ENCODE assay signal across 11 cellular contexts in the genomic region with DNA sequence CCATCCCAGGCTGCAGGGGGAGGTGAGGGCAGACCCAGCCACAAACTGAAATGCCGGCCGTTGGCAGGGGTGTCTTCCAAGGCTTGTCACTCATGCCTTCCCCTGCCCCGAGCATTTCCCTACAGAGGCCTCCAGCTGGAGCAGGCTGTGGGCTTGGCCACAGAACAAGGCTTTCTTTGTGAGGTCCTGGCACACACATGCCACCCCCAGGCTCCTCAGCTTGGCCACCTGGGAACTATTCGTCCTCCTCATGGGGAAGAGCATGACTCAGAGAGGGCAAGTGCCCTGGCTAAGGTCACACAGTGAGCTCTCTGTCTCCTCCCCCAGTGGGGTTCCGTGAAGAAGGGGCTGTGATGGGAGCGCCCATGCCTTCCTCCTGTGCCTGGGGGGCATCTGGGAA. TPM values are rescaled to one million over a fixed set of nuclear protein-coding genes. Genes with fewer than 3 reads are reported as not detected.
DNase-seq lines count a peak whose midpoint lies in the region; ATAC-seq and TF ChIP-seq lines count a peak whose summit lies in the region.
"Had no signal": no experiment of that assay in that cellular context is flagged by ENCODE, and none has a peak within 500 bp of the region (broad histone marks: within the 10 kb centered on the region; RNA-seq: fewer than 3 reads in every experiment).

No MANE protein-coding gene starts in this region.

- no peaks in the 10 kb centered on the region for H3K36me3 ChIP-seq in PC-3 (ENCODE audit: low read depth, low read length)

- H2AFZ ChIP-seq in PC-3 (ENCODE audit: low read length), result 0 out of 2 replicates have a peak overlapping the region, but pooled peaks have one; percentile 5

- H3K4me1 Mint-ChIP-seq in stimulated activated naive B cell treated with anti-CD40 and anti-IgM and Interleukin-4, amounts not matched to agents 10 μg/mL and 1 μg/mL and 100 μg/mL, for 72 hours, result peaks cover 37 to 63% of the 10 kb centered on the region in 2 donors
- peaks cover 17% of the 10 kb centered on the region for H3K4me1 Mint-ChIP-seq in activated naive CD4-positive, alpha-beta T cell treated with anti-CD3 and anti-CD28 coated beads for 36 hours (ENCODE audit: low read depth)

- no peak overlapping the region for H3K27ac Mint-ChIP-seq in stimulated activated naive B cell treated with anti-CD40 and anti-IgM and Interleukin-4, amounts not matched to agents 10 μg/mL and 1 μg/mL and 100 μg/mL, for 72 hours
- no peak overlapping the region for H3K27ac Mint-ChIP-seq in activated naive CD4-positive, alpha-beta T cell treated with anti-CD3 and anti-CD28 coated beads for 36 hours

- BruUV-seq in PC-3 (replicated peaks; lab: Mats Ljungman, UMichigan), result no TSS peak

- POLR2A ChIA-PET in PC-3 (lab: Charles Lee; ENCODE audit: unreplicated experiment), result interaction anchor here (0.6 kb wide), 1 partner anchor 36 kb away, joined by 4 read pairs; no protein-coding TSS in a partner anchor

- H3K79me2 ChIP-seq in PC-3 (ENCODE audit: low read length), result no peaks in the 10 kb centered on the region

- H3K36me3 Mint-ChIP-seq in stimulated activated naive B cell treated with anti-CD40 and anti-IgM and Interleukin-4, amounts not matched to agents 10 μg/mL and 1 μg/mL and 100 μg/mL, for 72 hours, result peaks cover 1 to 3% of the 10 kb centered on the region in 2 donors
- H3K36me3 Mint-ChIP-seq in activated naive CD4-positive, alpha-beta T cell treated with anti-CD3 and anti-CD28 coated beads for 36 hours (ENCODE audit: low read depth), result no peaks in the 10 kb centered on the region

- H3K4me3 ChIP-seq in PC-3 (ENCODE audit: low read length), result no peak overlapping the region
- H3K4me3 ChIP-seq: coronary artery had no signal

- peak overlapping the region; percentile 69 for H3K4me2 ChIP-seq in PC-3 (ENCODE audit: low read length)

- H3K4me3 Mint-ChIP-seq in stimulated activated naive B cell treated with anti-CD40 and anti-IgM and Interleukin-4, amounts not matched to agents 10 μg/mL and 1 μg/mL and 100 μg/mL, for 72 hours, result no peak overlapping the region
- H3K4me3 Mint-ChIP-seq in activated naive CD4-positive, alpha-beta T cell treated with anti-CD3 and anti-CD28 coated beads for 36 hours, result no peak overlapping the region

- no peaks in the 10 kb centered on the region for H3K9me2 ChIP-seq in PC-3 (replicated peaks; ENCODE audit: low read length)

- intact Hi-C loops in PC-3 (cut with micrococcal nuclease), result no loop called here
- intact Hi-C loops in activated naive CD4-positive, alpha-beta T cell treated with anti-CD3 and anti-CD28 coated beads for 36 hours (cut with micrococcal nuclease), result no loop called here

- H3F3A ChIP-seq in PC-3 (ENCODE audit: low read length, unreplicated experiment), result no peaks in the 10 kb centered on the region

- no peaks in the 10 kb centered on the region for H4K20me1 ChIP-seq in PC-3 (ENCODE audit: low read length)

- peak; percentile 64 for ATAC-seq in PC-3
- ATAC-seq in stimulated activated naive B cell treated with anti-CD40 and anti-IgM and Interleukin-4, amounts not matched to agents 10 μg/mL and 1 μg/mL and 100 μg/mL, for 72 hours (replicated peaks), result no peak

- CTCF ChIA-PET in PC-3 (lab: Charles Lee), result no interaction called here
- CTCF ChIA-PET in activated naive CD4-positive, alpha-beta T cell treated with anti-CD3 and anti-CD28 coated beads for 36 hours (lab: Charles Lee), result interaction anchor here (0.5 to 15.0 kb wide), 6 partner anchors 10 to 241 kb away, joined by 3 to 185 read pairs (median 5); no protein-coding TSS in a partner anchor

- peak overlapping the region; percentile 76 for H3K9ac ChIP-seq in PC-3 (ENCODE audit: low read length)

- no peaks in the 10 kb centered on the region for H3K9me3 ChIP-seq in PC-3 (ENCODE audit: low read length)

- no peak for TF ChIP-seq CTCF in PC-3 (conservative IDR thresholded peaks at IDR 0.05; ENCODE audit: low read depth, low read length)

- H3K27me3 Mint-ChIP-seq in stimulated activated naive B cell treated with anti-CD40 and anti-IgM and Interleukin-4, amounts not matched to agents 10 μg/mL and 1 μg/mL and 100 μg/mL, for 72 hours, result no peaks in the 10 kb centered on the region
- no peaks in the 10 kb centered on the region for H3K27me3 Mint-ChIP-seq in activated naive CD4-positive, alpha-beta T cell treated with anti-CD3 and anti-CD28 coated beads for 36 hours (ENCODE audit: low read depth)

- H3K9me3 Mint-ChIP-seq in stimulated activated naive B cell treated with anti-CD40 and anti-IgM and Interleukin-4, amounts not matched to agents 10 μg/mL and 1 μg/mL and 100 μg/mL, for 72 hours, result no peaks in the 10 kb centered on the region
- H3K9me3 Mint-ChIP-seq in activated naive CD4-positive, alpha-beta T cell treated with anti-CD3 and anti-CD28 coated beads for 36 hours, result no peaks in the 10 kb centered on the region

- peak overlapping the region; percentile 98 for H3K27ac ChIP-seq in PC-3 (ENCODE audit: low read length)
- peak overlapping the region; percentile 94 for H3K27ac ChIP-seq in epithelial cell of prostate

- DNase-seq in C1 segment of cervical spinal cord (lab: John Stamatoyannopoulos, UW), result peak in 12 of 14 donors; percentile 25 to 89 (median 65)
- peak; percentile 96 for DNase-seq in PC-3
- DNase-seq in epithelial cell of prostate (ENCODE audit: low read depth, low spot score), result peak; percentile 57
- DNase-seq in occipital lobe (lab: John Stamatoyannopoulos, UW), result peak; percentile 74
- DNase-seq in T-helper 2 cell, result no peak
- no peak for DNase-seq in ureter (ENCODE audit: low spot score)
- no peak for DNase-seq in stimulated activated naive B cell treated with anti-CD40 and anti-IgM and Interleukin-4, amounts not matched to agents 10 μg/mL and 1 μg/mL and 100 μg/mL, for 72 hours
- DNase-seq in activated naive CD4-positive, alpha-beta T cell treated with anti-CD3 and anti-CD28 coated beads for 36 hours, result no peak
- DNase-seq: activated CD8-positive, alpha-beta memory T cell treated with anti-CD3 and anti-CD28 coated beads for 24 hours; stimulated activated CD4-positive, alpha-beta T cell treated with anti-CD3 and anti-CD28 coated beads, Interleukin-1b, Interleukin-23, amount 100 ng/mL, for 48 hours had no signal

- H3K27me3 ChIP-seq in PC-3 (ENCODE audit: low read length), result no peaks in the 10 kb centered on the region

- peaks cover 64% of the 10 kb centered on the region for H3K4me1 ChIP-seq in PC-3 (ENCODE audit: insufficient read depth, low read length)

RNA-seq across cellular contexts. Expression of a gene that starts 21.7 kb away (rescaled TPM):
- total RNA-seq in PC-3 (2014; rRNA removed), result 18.4 and 20.9 TPM in 2 replicates
- total RNA-seq in occipital lobe, result 21.2 TPM
- 7.2 TPM for total RNA-seq in ureter
- total RNA-seq in activated naive CD4-positive, alpha-beta T cell treated with anti-CD3 and anti-CD28 coated beads for 36 hours, result 1 to 10 TPM; 5.1 to 5.9 TPM

RNA-seq across cellular contexts. Expression of a gene that starts 30.5 kb away (rescaled TPM):
- total RNA-seq in PC-3 (2014; rRNA removed), result 33.3 and 35.6 TPM in 2 replicates
- 3.3 TPM for total RNA-seq in occipital lobe
- 24.5 TPM for total RNA-seq in ureter
- 10 to 100 TPM; 26.8 to 27.7 TPM for total RNA-seq in activated naive CD4-positive, alpha-beta T cell treated with anti-CD3 and anti-CD28 coated beads for 36 hours

RNA-seq across cellular contexts. Expression of a gene that starts 35.9 kb away (rescaled TPM):
- total RNA-seq in PC-3 (2014; rRNA removed) (363 and 486 TPM in 2 replicates), occipital lobe (26.7 TPM), ureter (130 TPM)
- total RNA-seq in activated naive CD4-positive, alpha-beta T cell treated with anti-CD3 and anti-CD28 coated beads for 36 hours, result 100 to 1,000 TPM; 159 to 177 TPM

RNA-seq across cellular contexts. Expression of a gene that starts 48.7 kb away (rescaled TPM):
- total RNA-seq in PC-3 (2014; rRNA removed), result 74.3 and 80.8 TPM in 2 replicates
- 15.3 TPM for total RNA-seq in occipital lobe
- total RNA-seq in ureter, result 59.7 TPM
- total RNA-seq in activated naive CD4-positive, alpha-beta T cell treated with anti-CD3 and anti-CD28 coated beads for 36 hours, result 10 to 100 TPM; 15.6 TPM

Comparison
In these comparisons a context has a peak if more than half of its experiments do, and no peak if none do; other contexts are left out.
1. DNase-seq: peak in C1 segment of cervical spinal cord (12 of 14), PC-3 (single experiment), epithelial cell of prostate (single experiment) and occipital lobe (single experiment); none in T-helper 2 cell (0 of 5), ureter (single experiment), stimulated activated naive B cell treated with anti-CD40 and anti-IgM and Interleukin-4, amounts not matched to agents 10 μg/mL and 1 μg/mL and 100 μg/mL, for 72 hours (single experiment) and activated naive CD4-positive, alpha-beta T cell treated with anti-CD3 and anti-CD28 coated beads for 36 hours (single experiment).